In genomic region chr5:1206521-1207412, GRCh38 we compare ENCODE assay signal across 23 cellular contexts. TPM values are rescaled to one million over a fixed set of nuclear protein-coding genes. Genes with fewer than 3 reads are reported as not detected.
"Had no signal": no experiment of that assay in that cellular context is flagged by ENCODE, and none has a peak within 500 bp of the region (broad histone marks: within the 10 kb centered on the region; RNA-seq: fewer than 3 reads in every experiment).

No MANE protein-coding gene starts in this region.

- FAIRE-seq: frontal cortex, islet of Langerhans, urothelium cell line had no signal

- H3K36me3 ChIP-seq: heart right ventricle, left lung, sigmoid colon had no signal

- ATAC-seq: heart right ventricle; left lung; naive thymus-derived CD4-positive, alpha-beta T cell; stimulated activated naive B cell treated with anti-CD40 and anti-IgM and Interleukin-4, amounts not matched to agents 10 μg/mL and 1 μg/mL and 100 μg/mL, for 72 hours had no signal

- H3K4me1 ChIP-seq: heart right ventricle, left lung, sigmoid colon had no signal

- DNase-seq: cortex of kidney; effector CD8-positive, alpha-beta T cell; hypothalamus; mesendoderm; naive thymus-derived CD4-positive, alpha-beta T cell; nephron progenitor cell; sigmoid colon; stimulated activated CD4-positive, alpha-beta T cell treated with anti-CD3 and anti-CD28 coated beads, Interleukin-2, amount 100 ng/mL, for 24 hours; stimulated activated CD4-positive, alpha-beta T cell treated with anti-CD3 and anti-CD28 coated beads, Interleukin-4, amount 100 ng/mL, for 4 hours; stimulated activated naive B cell treated with anti-CD40 and anti-IgM and Interleukin-4, amounts not matched to agents 10 μg/mL and 1 μg/mL and 100 μg/mL, for 72 hours; trophoblast cell had no signal

- H3K9me3 ChIP-seq: heart right ventricle, left lung, sigmoid colon had no signal

- H3K4me3 ChIP-seq: dorsolateral prefrontal cortex, heart right ventricle, left lung, sigmoid colon, skin epidermis had no signal

- H3K27ac ChIP-seq: dorsolateral prefrontal cortex, heart right ventricle, left lung, sigmoid colon, skin epidermis had no signal

RNA-seq across cellular contexts. Expression of gene SLC6A19, which starts 5.4 kb away (rescaled TPM):
- total RNA-seq: frontal cortex; glomerular endothelial cell; left lung; lung microvascular endothelial cell; naive thymus-derived CD4-positive, alpha-beta T cell; osteocyte; pulmonary artery endothelial cell; sigmoid colon had no signal
- polyA plus RNA-seq: esophagus; heart right ventricle; naive thymus-derived CD4-positive, alpha-beta T cell had no signal

RNA-seq across cellular contexts. Expression of gene SLC6A18, which starts 18.4 kb away (rescaled TPM):
- total RNA-seq: dorsolateral prefrontal cortex; frontal cortex; glomerular endothelial cell; heart right ventricle; left lung; lung microvascular endothelial cell; naive thymus-derived CD4-positive, alpha-beta T cell; osteocyte; pulmonary artery endothelial cell; sigmoid colon had no signal
- polyA plus RNA-seq: esophagus; heart right ventricle; naive thymus-derived CD4-positive, alpha-beta T cell had no signal
